In genomic region chr14:21557084-21557901, GRCh38 we compare ENCODE assay signal across 8 cellular contexts. TPM values are rescaled to one million over a fixed set of nuclear protein-coding genes. Genes with fewer than 3 reads are reported as not detected.
DNase-seq lines count a peak whose midpoint lies in the region; ATAC-seq, FAIRE-seq and TF ChIP-seq lines count a peak whose summit lies in the region.

No MANE protein-coding gene starts in this region.

- H3K4me1 ChIP-seq in left ventricle myocardium inferior (peaks cover 8% of the 10 kb centered on the region), upper lobe of left lung (peaks cover 4 to 16% (median 5%) of the 10 kb centered on the region in 4 donors)

- H3K9me3 Mint-ChIP-seq in T-cell (no peaks in the 10 kb centered on the region), progenitor cell of endocrine pancreas (ENCODE audit: low read depth) (no peaks in the 10 kb centered on the region)

- 12 to 14% methylated on average over 11 of the region's 11 CpGs for WGBS in upper lobe of left lung, 2 donors

- CTCF ChIA-PET in T-cell (lab: Charles Lee), result interaction anchor here (0.6 to 2.2 kb wide), 7 partner anchors 44 to 334 kb away, joined by 3 to 50 read pairs (median 7); partner anchors contain the start of gene CHD8 (in 1 of the 2)

- intact Hi-C loops in left ventricle myocardium inferior (cut with micrococcal nuclease), result no loop called here

- no peak for TF ChIP-seq POLR2A in upper lobe of left lung (IDR thresholded peaks at IDR 0.05)

- peak overlapping the region; percentile 62 for H3K27ac ChIP-seq in left ventricle myocardium inferior (replicated peaks)
- peak overlapping the region; percentile 6 to 63 (median 36) for H3K27ac ChIP-seq in upper lobe of left lung

- peak; percentile 64 to 74 (median 68) for ATAC-seq in T-cell (replicated peaks in 1 of 4)
- peak; percentile 85 to 90 for ATAC-seq in upper lobe of left lung (ENCODE audit: low FRiP score in 2 of 2)
- ATAC-seq in GM21737 (IDR thresholded peaks at IDR 0.05; ENCODE audit: unreplicated experiment), result no peak

- H3K27me3 ChIP-seq in left ventricle myocardium inferior (ENCODE audit: low read depth) (no peaks in the 10 kb centered on the region), upper lobe of left lung (no peaks in the 10 kb centered on the region)

- TF ChIP-seq EP300 in upper lobe of left lung (IDR thresholded peaks at IDR 0.05), result no peak

- H3K4me3 Mint-ChIP-seq in T-cell, result peak overlapping the region; percentile 10 to 58 (median 26)
- H3K4me3 Mint-ChIP-seq in progenitor cell of endocrine pancreas (ENCODE audit: low read depth), result peak overlapping the region; percentile 51

- TF ChIP-seq CTCF in left ventricle myocardium inferior (IDR thresholded peaks at IDR 0.05; ENCODE audit: borderline replicate concordance) (peak; percentile 78), progenitor cell of endocrine pancreas (IDR thresholded peaks at IDR 0.05; ENCODE audit: unreplicated experiment) (peak; percentile 76), upper lobe of left lung (IDR thresholded peaks at IDR 0.05) (peak; percentile 51 to 77 (median 65))

- H3K27ac Mint-ChIP-seq in T-cell (peak overlapping the region; percentile 4 to 44), progenitor cell of endocrine pancreas (peak overlapping the region; percentile 94)

- DNase-seq in GM18507 (ENCODE audit: extremely low spot score, insufficient read length, low read depth) (peak; percentile 45), NCI-H1436 (lab: John Stamatoyannopoulos, UW) (peak; percentile 90), T-cell (peak; percentile 37 to 83 (median 66)), amygdala (lab: John Stamatoyannopoulos, UW) (peak in 52 of 56 donors; percentile 7 to 92 (median 50)), left ventricle myocardium inferior (peak; percentile 27), progenitor cell of endocrine pancreas (ENCODE audit: low spot score, unreplicated experiment) (peak; percentile 77), upper lobe of left lung (peak in 1 of 2 donors; percentile 78)

- peak; percentile 81 for FAIRE-seq in GM18507 (lab: Jason Lieb, UNC)

- POLR2A ChIA-PET in T-cell (lab: Charles Lee), result no interaction called here

- H3K4me1 Mint-ChIP-seq in T-cell, result peaks cover 6 to 7% (median 6%) of the 10 kb centered on the region in 3 donors
- H3K4me1 Mint-ChIP-seq in progenitor cell of endocrine pancreas (ENCODE audit: low read depth), result peaks cover 18% of the 10 kb centered on the region

- H3K4me3 ChIP-seq in left ventricle myocardium inferior, result peak overlapping the region; percentile 57
- H3K4me3 ChIP-seq in upper lobe of left lung, result peak overlapping the region in 3 of 4 donors; percentile 14 to 35 (median 33)

- H3K36me3 Mint-ChIP-seq in T-cell (no peaks in the 10 kb centered on the region), progenitor cell of endocrine pancreas (ENCODE audit: insufficient read depth) (no peaks in the 10 kb centered on the region)

- H3K36me3 ChIP-seq in left ventricle myocardium inferior (no peaks in the 10 kb centered on the region), upper lobe of left lung (no peaks in the 10 kb centered on the region)

- no peaks in the 10 kb centered on the region for H3K27me3 Mint-ChIP-seq in T-cell
- no peaks in the 10 kb centered on the region for H3K27me3 Mint-ChIP-seq in progenitor cell of endocrine pancreas

- no peaks in the 10 kb centered on the region for H3K9me3 ChIP-seq in left ventricle myocardium inferior (replicated peaks)
- H3K9me3 ChIP-seq in upper lobe of left lung, result no peaks in the 10 kb centered on the region

RNA-seq across cellular contexts. Expression of gene OR10G3, which starts 22.6 kb away (rescaled TPM):
- total RNA-seq in T-cell, result not detected
- total RNA-seq in left ventricle myocardium inferior, result not detected
- total RNA-seq in progenitor cell of endocrine pancreas, result not detected in 2 replicates
- not detected for total RNA-seq in upper lobe of left lung

RNA-seq across cellular contexts. Expression of gene SALL2, which starts 31.1 kb away (rescaled TPM):
- total RNA-seq in T-cell, result 1 to 10 TPM; 3.3 to 5.8 (median 4.6) TPM
- 3.4 TPM for total RNA-seq in left ventricle myocardium inferior
- total RNA-seq in progenitor cell of endocrine pancreas, result 83.5 and 89.2 TPM in 2 replicates
- 10 to 100 TPM in 2 of 6 donors, 1 to 10 TPM in 4; 5.5 to 12.2 (median 8.0) TPM for total RNA-seq in upper lobe of left lung

RNA-seq across cellular contexts. Expression of gene METTL3, which starts 46.2 kb away (rescaled TPM):
- total RNA-seq in T-cell (10 to 100 TPM; 48.0 to 94.6 (median 91.6) TPM), left ventricle myocardium inferior (26.6 TPM), progenitor cell of endocrine pancreas (82.6 and 82.7 TPM in 2 replicates), upper lobe of left lung (100 to 1,000 TPM in 1 of 6 donors, 10 to 100 TPM in 5; 41.7 to 126 (median 47.7) TPM)
